ENCODE assay signal across 15 cellular contexts in genomic region chr10:30463944-30464451, GRCh38. TPM values are rescaled to one million over a fixed set of nuclear protein-coding genes. Genes with fewer than 3 reads are reported as not detected.
DNase-seq lines count a peak whose midpoint lies in the region; ATAC-seq and TF ChIP-seq lines count a peak whose summit lies in the region.
"Had no signal": no experiment of that assay in that cellular context is flagged by ENCODE, and none has a peak within 500 bp of the region (broad histone marks: within the 10 kb centered on the region; RNA-seq: fewer than 3 reads in every experiment).

No MANE protein-coding gene starts in this region.

- H3K79me1 ChIP-seq in mesendoderm (ENCODE audit: low read length), result no peaks in the 10 kb centered on the region

- H4K8ac ChIP-seq in mesendoderm (ENCODE audit: low read depth, low read length), result no peak overlapping the region

- TF ChIP-seq CTCF in cardiac fibroblast (IDR thresholded peaks at IDR 0.05; ENCODE audit: low read depth, low read length) (no peak), vagina (IDR thresholded peaks at IDR 0.05) (no peak)

- H3K36me3 ChIP-seq in mesendoderm (ENCODE audit: control insufficient read depth, insufficient read depth, low read length) (peaks cover 2% of the 10 kb centered on the region), vagina (peaks cover 0 to 39% of the 10 kb centered on the region in 2 donors)

- no peaks in the 10 kb centered on the region for H3K79me2 ChIP-seq in mesendoderm (ENCODE audit: control insufficient read depth, insufficient read depth, low read length)
- H3K79me2 ChIP-seq: parathyroid adenoma had no signal

- no peak overlapping the region for H3K9ac ChIP-seq in mesendoderm (ENCODE audit: low read length)
- H3K9ac ChIP-seq: parathyroid adenoma had no signal

- no peak overlapping the region for H3K18ac ChIP-seq in mesendoderm (ENCODE audit: low read length)

- no peaks in the 10 kb centered on the region for H3K9me3 ChIP-seq in vagina
- H3K9me3 ChIP-seq: transverse colon had no signal

- no peak overlapping the region for H2BK15ac ChIP-seq in mesendoderm (replicated peaks; ENCODE audit: low read depth)

- WGBS in mesendoderm (ENCODE audit: extremely low coverage, insufficient coverage, low lambda C conversion rate), result no CpG with 5 or more reads among the region's 2 CpGs

- no peak for TF ChIP-seq POLR2A in vagina (IDR thresholded peaks at IDR 0.05)

- H2BK120ac ChIP-seq in mesendoderm (ENCODE audit: low read depth, low read length), result no peak overlapping the region

- H3K27ac ChIP-seq in mesendoderm (ENCODE audit: low read depth, low read length) (no peak overlapping the region), vagina (no peak overlapping the region)
- H3K27ac ChIP-seq: parathyroid adenoma, transverse colon had no signal

- no peak overlapping the region for H3K4ac ChIP-seq in mesendoderm (ENCODE audit: low read depth, low read length)

- H2AK5ac ChIP-seq in mesendoderm (ENCODE audit: low read length), result no peak overlapping the region

- H3K27me3 ChIP-seq in mesendoderm (ENCODE audit: insufficient read depth, low read length, poor library complexity) (no peaks in the 10 kb centered on the region), vagina (no peaks in the 10 kb centered on the region)
- H3K27me3 ChIP-seq: transverse colon had no signal

- no peak overlapping the region for H2BK5ac ChIP-seq in mesendoderm (ENCODE audit: low read length)

- DNase-seq in Caki2 (ENCODE audit: low read depth) (peak; percentile 16), M059J (ENCODE audit: low read depth) (peak; percentile 14), cardiac fibroblast (ENCODE audit: low read depth in 2 of 2) (peak; percentile 42 to 56), mesendoderm (peak; percentile 10), cardiac septum (ENCODE audit: low spot score) (no peak), vagina (ENCODE audit: extremely low spot score in 2 of 2) (no peak), GM19238 (ENCODE audit: insufficient read length, low spot score) (no peak)
- DNase-seq: activated CD4-positive, alpha-beta T cell treated with anti-CD3 and anti-CD28 coated beads, Interleukin-2, amount 10 ng/mL, durations not matched to agents 24 days and 14 days; AML-193; anterior cingulate cortex; NCI-H1694; NCI-H526 treated with DMSO at 0.1 percent for 48 hours; transverse colon had no signal

- in situ Hi-C loops in Caki2 (cut with HindIII; ENCODE audit: low pct_unique_long_range_greater_than_20kb, low sequenced_read_pairs), result no loop called here

- no peak overlapping the region for H3K56ac ChIP-seq in mesendoderm (ENCODE audit: low read length)

- intact Hi-C loops in cardiac septum (cut with DNase I), result no loop called here
- intact Hi-C loops in vagina (cut with DNase I), result no loop called here

- ATAC-seq in HG02840 (IDR thresholded peaks at IDR 0.05; ENCODE audit: low FRiP score, unreplicated experiment), result no peak

- H3K4me1 ChIP-seq in mesendoderm (ENCODE audit: control insufficient read depth, low read depth, low read length) (no peaks in the 10 kb centered on the region), vagina (no peaks in the 10 kb centered on the region)
- H3K4me1 ChIP-seq: parathyroid adenoma had no signal

- H3K23ac ChIP-seq in mesendoderm (ENCODE audit: low read length), result no peak overlapping the region

- no peak overlapping the region for H3K4me3 ChIP-seq in cardiac fibroblast (replicated peaks in 1 of 2; ENCODE audit: low read depth in 2 of 2, low read length in 2 of 2)
- no peak overlapping the region for H3K4me3 ChIP-seq in mesendoderm (ENCODE audit: low read length)
- no peak overlapping the region for H3K4me3 ChIP-seq in vagina
- H3K4me3 ChIP-seq: transverse colon had no signal

- no peak overlapping the region for H3K4me2 ChIP-seq in mesendoderm (ENCODE audit: low read length)

- H4K5ac ChIP-seq in mesendoderm (ENCODE audit: low read length), result no peak overlapping the region

RNA-seq across cellular contexts. Expression of gene MAP3K8, which starts 30.0 kb away (rescaled TPM):
- 6.6 and 13.2 TPM in 2 replicates for total RNA-seq in Caki2 (2014; rRNA removed; shearing (Covaris generic); ENCODE audit: low replicate concordance)
- total RNA-seq in M059J (2014; rRNA removed; shearing (Covaris generic)), result 0.76 and 3.3 TPM in 2 replicates
- 6.5 TPM for polyA plus RNA-seq in mesendoderm (2013, experiment 1 of 2)
- polyA plus RNA-seq in mesendoderm (2013, experiment 2 of 2), result 6.2 TPM
- total RNA-seq in cardiac septum (6.1 TPM), vagina (16.5 TPM)

Comparison
In these comparisons a context has a peak if more than half of its experiments do, and no peak if none do; other contexts are left out.
1. DNase-seq: peak in Caki2 (single experiment), M059J (single experiment), cardiac fibroblast (2 of 2) and mesendoderm (single experiment); none in cardiac septum (single experiment), vagina (0 of 2) and GM19238 (single experiment).